In genomic region chrX:130282151-130282550, GRCh38 we compare ENCODE assay signal across 25 cellular contexts.
"Had no signal": no experiment of that assay in that cellular context is flagged by ENCODE, and none has a peak within 500 bp of the region (broad histone marks: within the 10 kb centered on the region; RNA-seq: fewer than 3 reads in every experiment).

No MANE protein-coding gene starts in this region.

- H3K27ac ChIP-seq: neural progenitor cell, ovary, parathyroid adenoma, psoas muscle, right lobe of liver, sigmoid colon, suprapubic skin, testis, tibial artery, transverse colon, upper lobe of right lung, uterus had no signal

- H3K9ac ChIP-seq: neural progenitor cell, parathyroid adenoma had no signal

- DNase-seq: natural killer cell; occipital lobe; ovary; posterior cingulate gyrus; psoas muscle; right cardiac atrium; right lobe of liver; sigmoid colon; small intestine; stimulated activated CD4-positive, alpha-beta T cell treated with anti-CD3 and anti-CD28 coated beads, Interleukin-15, amount 100 ng/mL, for 24 hours; stimulated activated CD4-positive, alpha-beta T cell treated with anti-CD3 and anti-CD28 coated beads, Interleukin-2, amount 100 ng/mL, for 24 hours; stimulated activated CD4-positive, alpha-beta T cell treated with anti-CD3 and anti-CD28 coated beads, Interleukin-2, amount 100 ng/mL, for 48 hours; stimulated activated CD4-positive, alpha-beta T cell treated with anti-CD3 and anti-CD28 coated beads, Interleukin-4, amount 100 ng/mL, for 24 hours; stimulated activated naive B cell treated with anti-CD40 and anti-IgM and Interleukin-4, amounts not matched to agents 10 μg/mL and 1 μg/mL and 100 μg/mL, for 72 hours; stimulated activated naive CD8-positive, alpha-beta T cell treated with anti-CD3 and anti-CD28 coated beads, Interleukin-15, amount 100 ng/mL, for 72 hours; stimulated activated naive CD8-positive, alpha-beta T cell treated with anti-CD3 and anti-CD28 coated beads, Interleukin-15, Interleukin-2, amounts not matched to agents 100 U/mL and 50 U/mL, for 24 hours; substantia nigra; testis; tibial artery; transverse colon; upper lobe of right lung; uterus had no signal

- FAIRE-seq: small intestine had no signal

- H3K4me3 ChIP-seq: neural progenitor cell, ovary, psoas muscle, right lobe of liver, sigmoid colon, suprapubic skin, testis, tibial artery, transverse colon, upper lobe of right lung, uterus had no signal

- H3K36me3 ChIP-seq: neural progenitor cell, ovary, right lobe of liver, sigmoid colon, suprapubic skin, tibial artery, transverse colon, upper lobe of right lung, uterus had no signal

- H3K9me3 ChIP-seq: ovary, psoas muscle, right lobe of liver, sigmoid colon, suprapubic skin, testis, tibial artery, transverse colon, upper lobe of right lung, uterus had no signal

- H3K4me1 ChIP-seq: parathyroid adenoma, psoas muscle, right lobe of liver, sigmoid colon, suprapubic skin, testis, tibial artery, transverse colon, upper lobe of right lung, uterus had no signal

- H3K27me3 ChIP-seq: neural progenitor cell, ovary, right lobe of liver, sigmoid colon, suprapubic skin, testis, tibial artery, transverse colon, upper lobe of right lung, uterus had no signal
